In the genomic region with DNA sequence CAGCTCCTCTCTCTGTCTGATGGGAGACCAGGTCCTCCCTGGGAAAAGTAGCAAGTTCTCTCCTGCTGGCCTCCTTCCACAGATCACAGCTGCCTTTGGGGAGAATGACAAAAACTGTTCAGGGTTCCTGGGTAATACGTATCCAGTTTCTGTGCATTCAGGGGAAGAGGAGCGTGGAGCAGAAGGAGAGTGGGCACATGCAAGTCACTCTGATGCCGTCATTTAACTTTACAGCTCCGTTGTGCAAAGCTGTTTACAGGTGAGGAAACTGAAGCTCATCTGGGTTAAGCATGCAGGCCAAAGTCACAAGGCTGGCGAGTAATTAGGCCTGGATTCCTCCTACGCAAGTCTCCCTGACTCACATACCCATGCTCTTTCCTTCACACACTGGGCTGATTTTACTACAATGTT, we compare ENCODE assay signal across 1 cellular context.
A peak's percentile ranks its signal among the peaks of the same experiment; 100 is the strongest.
TF ChIP-seq lines count a peak whose summit lies in the region.

No MANE protein-coding gene starts in this region.

TF ChIP-seq in HepG2, 621 proteins besides CTCF, POLR2A, EP300 and RAD21 (continued from another document):
- TF ChIP-seq AGO2 (optimal IDR thresholded peaks at IDR 0.05; ENCODE audit: low read depth, low read length), result peak; percentile 33
- no peak for TF ChIP-seq TCF7L2 (IDR thresholded peaks at IDR 0.05; ENCODE audit: low read depth, low read length)
- TF ChIP-seq SOX6 (IDR thresholded peaks at IDR 0.05), result no peak
- peak; percentile 4; the same call in 1 of the 2 replicates for TF ChIP-seq SOX6 (CRISPR knock-in tag; IDR thresholded peaks at IDR 0.05)
- 0 out of 2 replicates have a peak, but pooled peaks have one; percentile 6 for TF ChIP-seq ZNF816 (CRISPR knock-in tag; IDR thresholded peaks at IDR 0.05; ENCODE audit: borderline replicate concordance)
- peak; percentile 40; the same call in 1 of the 2 replicates for TF ChIP-seq FOXA3 (CRISPR knock-in tag; IDR thresholded peaks at IDR 0.05)
- no peak for TF ChIP-seq CHD2 (IDR thresholded peaks at IDR 0.05; ENCODE audit: low read depth, low read length)
- TF ChIP-seq BORCS8-MEF2B (CRISPR knock-in tag; IDR thresholded peaks at IDR 0.05), result 0 out of 2 replicates have a peak, but pooled peaks have one; percentile 46
- peak; percentile 88 for TF ChIP-seq FOXP1 (IDR thresholded peaks at IDR 0.05)
- TF ChIP-seq FOXP1 (CRISPR knock-in tag; IDR thresholded peaks at IDR 0.05), result peak; percentile 48; the same call in 1 of the 2 replicates
- no peak for TF ChIP-seq ATAD3A (CRISPR knock-in tag; IDR thresholded peaks at IDR 0.05)
- TF ChIP-seq CREBL2 (CRISPR knock-in tag; IDR thresholded peaks at IDR 0.05; ENCODE audit: borderline replicate concordance), result no peak
- no peak for TF ChIP-seq ZNF572 (CRISPR knock-in tag; IDR thresholded peaks at IDR 0.05)
- no peak for TF ChIP-seq PHF5A (CRISPR knock-in tag; IDR thresholded peaks at IDR 0.05; ENCODE audit: low read depth, unreplicated experiment)
- no peak for TF ChIP-seq MLLT10 (CRISPR knock-in tag; IDR thresholded peaks at IDR 0.05)
- TF ChIP-seq FLYWCH1 (CRISPR knock-in tag; IDR thresholded peaks at IDR 0.05), result no peak
